In the genomic region with DNA sequence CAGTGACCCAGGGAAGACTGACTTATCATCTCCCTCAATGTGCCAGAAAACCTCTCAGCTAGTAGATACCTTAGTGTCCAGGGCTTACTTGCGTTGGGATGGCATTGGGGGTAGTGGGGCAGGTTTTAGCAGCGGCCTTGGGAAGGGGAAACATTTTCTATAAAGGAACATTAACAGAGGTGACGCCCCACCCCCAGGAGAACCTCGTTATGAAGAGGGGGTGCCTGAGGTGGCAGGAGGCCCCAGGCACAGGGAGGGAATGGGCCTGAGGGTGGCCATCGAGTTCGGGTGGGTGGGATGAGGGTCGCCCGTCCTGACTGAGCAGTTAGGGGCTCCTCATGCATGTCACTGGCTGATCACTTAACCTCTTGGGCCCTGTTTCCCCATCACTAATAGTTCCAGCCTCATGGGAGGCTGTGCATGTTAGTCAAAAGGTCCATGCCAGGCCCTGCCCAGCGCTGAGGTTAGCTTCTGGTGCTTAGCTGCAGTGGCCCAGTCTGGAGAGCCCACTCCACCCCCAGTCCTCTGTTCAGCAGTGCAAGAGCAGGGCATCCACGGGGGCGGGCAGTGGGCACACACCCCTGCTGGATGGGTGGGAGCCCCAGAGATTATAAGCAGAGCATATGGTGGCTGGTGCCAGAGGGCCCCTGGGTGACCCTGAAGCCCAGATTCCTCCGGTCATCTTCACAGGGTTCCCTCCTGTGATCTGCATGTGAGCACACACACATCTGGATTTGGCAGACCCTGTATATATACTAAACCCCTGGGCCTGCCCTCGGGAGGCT, we compare ENCODE assay signal across 20 cellular contexts. TPM values are rescaled to one million over a fixed set of nuclear protein-coding genes. Genes with fewer than 3 reads are reported as not detected.
DNase-seq lines count a peak whose midpoint lies in the region; ATAC-seq and TF ChIP-seq lines count a peak whose summit lies in the region.
"Had no signal": no experiment of that assay in that cellular context is flagged by ENCODE, and none has a peak within 500 bp of the region (broad histone marks: within the 10 kb centered on the region; RNA-seq: fewer than 3 reads in every experiment).

No MANE protein-coding gene starts in this region.

- TF ChIP-seq CTCF in left ventricle myocardium inferior (IDR thresholded peaks at IDR 0.05; ENCODE audit: borderline replicate concordance) (no peak), heart right ventricle (IDR thresholded peaks at IDR 0.05) (no peak), neural progenitor cell (IDR thresholded peaks at IDR 0.05) (no peak)

- 86 to 92% methylated on average over 13 of the region's 13 CpGs for WGBS in heart right ventricle, 2 donors
- WGBS in neuronal stem cell (ENCODE audit: extremely low coverage in 2 of 2, insufficient read length in 2 of 2, insufficient replicate concordance in 1 of 2), 2 donors = no CpG with 5 or more reads among the region's 13 CpGs

- H3K27ac Mint-ChIP-seq in dendritic cell treated with granulocyte-macrophage colony-stimulating factor and Interleukin-4, amounts not matched to agents 40 ng/mL and 50 ng/mL, for 4 days = peak overlapping the region; percentile 47
- H3K27ac Mint-ChIP-seq in neural progenitor cell = no peak overlapping the region
- H3K27ac Mint-ChIP-seq: GM23338 had no signal

- peak overlapping the region; percentile 42 for H3K18ac ChIP-seq in neuronal stem cell (ENCODE audit: low read length)

- no peaks in the 10 kb centered on the region for H4K20me1 ChIP-seq in neural progenitor cell (ENCODE audit: low read depth)

- H2BK15ac ChIP-seq in neuronal stem cell (ENCODE audit: low read length) = no peak overlapping the region

- H3K14ac ChIP-seq in neuronal stem cell (ENCODE audit: low read length) = no peak overlapping the region

- H3K9me3 Mint-ChIP-seq in dendritic cell treated with granulocyte-macrophage colony-stimulating factor and Interleukin-4, amounts not matched to agents 40 ng/mL and 50 ng/mL, for 4 days = no peaks in the 10 kb centered on the region
- no peaks in the 10 kb centered on the region for H3K9me3 Mint-ChIP-seq in neural progenitor cell
- H3K9me3 Mint-ChIP-seq: GM23338 had no signal

- H3K4me1 Mint-ChIP-seq in dendritic cell treated with granulocyte-macrophage colony-stimulating factor and Interleukin-4, amounts not matched to agents 40 ng/mL and 50 ng/mL, for 4 days (ENCODE audit: low read depth) = peaks cover 69% of the 10 kb centered on the region
- peaks cover 46% of the 10 kb centered on the region for H3K4me1 Mint-ChIP-seq in neural progenitor cell

- H3K23ac ChIP-seq in neuronal stem cell (ENCODE audit: low read depth, low read length, poor library complexity) = no peak overlapping the region

- H3K27ac ChIP-seq in left ventricle myocardium inferior (replicated peaks) (peak overlapping the region; percentile 6), heart right ventricle (peak overlapping the region in 4 of 10 donors; percentile 22 to 80 (median 52)), neuronal stem cell (replicated peaks; ENCODE audit: low read length) (no peak overlapping the region), neural progenitor cell (no peak overlapping the region)
- H3K27ac ChIP-seq: A549, C4-2B, KMS-11 had no signal

- no peak overlapping the region for H2BK5ac ChIP-seq in neuronal stem cell (ENCODE audit: low read length)

- H4K8ac ChIP-seq in neuronal stem cell (ENCODE audit: low read depth, low read length) = no peak overlapping the region

- no peaks in the 10 kb centered on the region for H3K79me1 ChIP-seq in neuronal stem cell (ENCODE audit: low read depth, low read length)

- no peak overlapping the region for H2BK12ac ChIP-seq in neuronal stem cell (ENCODE audit: low read length)

- intact Hi-C loops in left ventricle myocardium inferior (cut with micrococcal nuclease) (no loop called here), heart right ventricle (cut with DNase I) (no loop called here)
- intact Hi-C loops in dendritic cell treated with granulocyte-macrophage colony-stimulating factor and Interleukin-4, amounts not matched to agents 40 ng/mL and 50 ng/mL, for 4 days (cut with micrococcal nuclease) = no loop called here

- no peak overlapping the region for H4K91ac ChIP-seq in neuronal stem cell (ENCODE audit: low read depth, low read length, poor library complexity)

- H3K4me3 Mint-ChIP-seq in dendritic cell treated with granulocyte-macrophage colony-stimulating factor and Interleukin-4, amounts not matched to agents 40 ng/mL and 50 ng/mL, for 4 days = no peak overlapping the region
- no peak overlapping the region for H3K4me3 Mint-ChIP-seq in neural progenitor cell
- H3K4me3 Mint-ChIP-seq: GM23338 had no signal

- ATAC-seq in heart right ventricle = no peak
- ATAC-seq: A549, GM12878, GM23338, HepG2 had no signal

- H3K4me2 ChIP-seq in neuronal stem cell (ENCODE audit: insufficient read depth, low read length, poor library complexity, severe bottlenecking) (no peak overlapping the region), neural progenitor cell (no peak overlapping the region)
- H3K4me2 ChIP-seq: A549, GM23338, KMS-11 had no signal

- H3F3A ChIP-seq in neural progenitor cell (ENCODE audit: low read depth) = no peaks in the 10 kb centered on the region

- H3K4me3 ChIP-seq in left ventricle myocardium inferior (no peak overlapping the region), heart right ventricle (no peak overlapping the region), neuronal stem cell (ENCODE audit: low read length in 2 of 2) (no peak overlapping the region), neural progenitor cell (no peak overlapping the region)
- H3K4me3 ChIP-seq: A549, GM12878, GM23338 had no signal

- H3K4me1 ChIP-seq in left ventricle myocardium inferior (peaks cover 91% of the 10 kb centered on the region), heart right ventricle (peaks cover 60 to 100% (median 87%) of the 10 kb centered on the region in 9 donors), neuronal stem cell (ENCODE audit: control insufficient read depth in 2 of 2, insufficient read depth in 1 of 2, low read depth in 1 of 2, low read length in 2 of 2) (peaks cover 4 to 7% of the 10 kb centered on the region in 2 donors), neural progenitor cell (peaks cover 20% of the 10 kb centered on the region)
- H3K4me1 ChIP-seq: A549 had no signal

- H3K79me2 ChIP-seq in neural progenitor cell (ENCODE audit: low read depth) = no peaks in the 10 kb centered on the region

- H2AK5ac ChIP-seq in neuronal stem cell (ENCODE audit: low read depth, low read length) = no peak overlapping the region

- peaks cover 2% of the 10 kb centered on the region for H3K27me3 Mint-ChIP-seq in dendritic cell treated with granulocyte-macrophage colony-stimulating factor and Interleukin-4, amounts not matched to agents 40 ng/mL and 50 ng/mL, for 4 days
- H3K27me3 Mint-ChIP-seq in neural progenitor cell (ENCODE audit: insufficient read depth, low read depth) = peaks cover 5% of the 10 kb centered on the region

- H3K27me3 ChIP-seq in left ventricle myocardium inferior (ENCODE audit: low read depth) (no peaks in the 10 kb centered on the region), heart right ventricle (no peaks in the 10 kb centered on the region), neuronal stem cell (ENCODE audit: control insufficient read depth in 3 of 3, insufficient read depth in 3 of 3, low read depth in 1 of 3, low read length in 3 of 3) (peaks cover 0 to 31% (median 0%) of the 10 kb centered on the region in 3 experiments), neural progenitor cell (no peaks in the 10 kb centered on the region)

- no peak overlapping the region for H3K4ac ChIP-seq in neuronal stem cell (ENCODE audit: low read length)

- H3K36me3 ChIP-seq in left ventricle myocardium inferior (no peaks in the 10 kb centered on the region), heart right ventricle (no peaks in the 10 kb centered on the region), neuronal stem cell (replicated peaks in 1 of 2; ENCODE audit: control insufficient read depth in 2 of 2, insufficient read depth in 2 of 2, low read length in 2 of 2) (no peaks in the 10 kb centered on the region), neural progenitor cell (no peaks in the 10 kb centered on the region)

- H3K9me3 ChIP-seq in left ventricle myocardium inferior (replicated peaks) (no peaks in the 10 kb centered on the region), heart right ventricle (no peaks in the 10 kb centered on the region), neuronal stem cell (replicated peaks in 1 of 2; ENCODE audit: control insufficient read depth in 2 of 2, insufficient read depth in 1 of 2, low read depth in 1 of 2, low read length in 2 of 2) (no peaks in the 10 kb centered on the region), neural progenitor cell (ENCODE audit: low read depth) (no peaks in the 10 kb centered on the region)
- H3K9me3 ChIP-seq: A549 had no signal

- DNase-seq in left ventricle myocardium inferior (peak; percentile 11), heart right ventricle (no peak), neuronal stem cell (ENCODE audit: low spot score) (no peak), SKM-1 (lab: John Stamatoyannopoulos, UW; ENCODE audit: unreplicated experiment) (no peak), neural progenitor cell (ENCODE audit: low spot score) (no peak)
- DNase-seq in stimulated activated CD4-positive, alpha-beta T cell treated with anti-CD3 and anti-CD28 coated beads, Interleukin-1b, Interleukin-23, amount 100 ng/mL, for 48 hours = no peak
- DNase-seq: GDM1, NCI-H1048, NCI-H1436 treated with DMSO at 0.1 percent for 48 hours, NCI-H2029 treated with DMSO at 0.1 percent for 48 hours, NCI-H510A, NCI-H774, RPMI8226 had no signal

- no peak overlapping the region for H3K9ac ChIP-seq in neuronal stem cell (ENCODE audit: low read depth, low read length, poor library complexity)
- no peak overlapping the region for H3K9ac ChIP-seq in neural progenitor cell
- H3K9ac ChIP-seq: KMS-11 had no signal

- H2BK120ac ChIP-seq in neuronal stem cell (ENCODE audit: low read depth, low read length) = no peak overlapping the region

- H2AFZ ChIP-seq in neuronal stem cell (ENCODE audit: low read length) (no peak overlapping the region), neural progenitor cell (replicated peaks) (no peak overlapping the region)
- H2AFZ ChIP-seq: GM23338 had no signal

- no peaks in the 10 kb centered on the region for H3K36me3 Mint-ChIP-seq in dendritic cell treated with granulocyte-macrophage colony-stimulating factor and Interleukin-4, amounts not matched to agents 40 ng/mL and 50 ng/mL, for 4 days (ENCODE audit: low read depth)
- H3K36me3 Mint-ChIP-seq in neural progenitor cell = no peaks in the 10 kb centered on the region

RNA-seq across cellular contexts. Expression of gene UNC5B, which starts 27.0 kb away (rescaled TPM):
- total RNA-seq in left ventricle myocardium inferior (15.6 TPM), heart right ventricle (10 to 100 TPM in 9 of 10 donors, 1 to 10 TPM in 1; 9.0 to 20.6 (median 12.5) TPM), neural progenitor cell (ENCODE audit: low replicate concordance) (3.3 and 9.2 TPM in 2 replicates)
- polyA plus RNA-seq in heart right ventricle = 1 to 10 TPM; 3.3 to 5.9 TPM
- polyA plus RNA-seq in neuronal stem cell (2013, experiment 1 of 2) = 2.8 TPM
- 2.8 TPM for polyA plus RNA-seq in neuronal stem cell (2013, experiment 2 of 2)
